ENCODE assay signal across 8 cellular contexts in genomic region chr16:14703156-14704011, GRCh38. TPM values are rescaled to one million over a fixed set of nuclear protein-coding genes. Genes with fewer than 3 reads are reported as not detected.
DNase-seq lines count a peak whose midpoint lies in the region; ATAC-seq lines count a peak whose summit lies in the region.
"Not testable (repeated sequence)": the region's sequence is repeated elsewhere in the genome, so short reads cannot be mapped to it uniquely, and the experiment has no call there.

Gene NPIPA3, plus strand, starts transcription at chr16:14703411. Its CDS starts 5,533 bp downstream, at chr16:14708944.

- not testable (repeated sequence) for H3K4me1 Mint-ChIP-seq in activated CD8-positive, alpha-beta T cell treated with anti-CD3 and anti-CD28 coated beads, Interleukin-2, amount 10 ng/mL, durations not matched to agents 7 days and 5 days (ENCODE audit: low read depth); stimulated activated effector memory CD8-positive, alpha-beta T cell treated with anti-CD3 and anti-CD28 coated beads, Interleukin-12 subunit alpha, Interleukin-12 subunit beta, amount 100 ng/mL, for 72 hours

- ATAC-seq in GM18511 (IDR thresholded peaks at IDR 0.05; ENCODE audit: unreplicated experiment) (peak; percentile 100), GM19438 (IDR thresholded peaks at IDR 0.05; ENCODE audit: low read depth, unreplicated experiment) (peak; percentile 97), GM21825 (IDR thresholded peaks at IDR 0.05; ENCODE audit: unreplicated experiment) (peak; percentile 99), HG03025 (IDR thresholded peaks at IDR 0.05; ENCODE audit: low FRiP score, unreplicated experiment) (peak; percentile 86), HG03457 (IDR thresholded peaks at IDR 0.05; ENCODE audit: unreplicated experiment) (peak; percentile 98), left cardiac atrium (peak; percentile 99 to 100)
- ATAC-seq in activated CD8-positive, alpha-beta T cell treated with anti-CD3 and anti-CD28 coated beads, Interleukin-2, amount 10 ng/mL, durations not matched to agents 7 days and 5 days: peak; percentile 99
- ATAC-seq in stimulated activated effector memory CD8-positive, alpha-beta T cell treated with anti-CD3 and anti-CD28 coated beads, Interleukin-12 subunit alpha, Interleukin-12 subunit beta, amount 100 ng/mL, for 72 hours: peak; percentile 99

- H3K9me3 Mint-ChIP-seq in activated CD8-positive, alpha-beta T cell treated with anti-CD3 and anti-CD28 coated beads, Interleukin-2, amount 10 ng/mL, durations not matched to agents 7 days and 5 days (ENCODE audit: insufficient read depth); stimulated activated effector memory CD8-positive, alpha-beta T cell treated with anti-CD3 and anti-CD28 coated beads, Interleukin-12 subunit alpha, Interleukin-12 subunit beta, amount 100 ng/mL, for 72 hours: not testable (repeated sequence)

- CTCF ChIA-PET in activated CD8-positive, alpha-beta T cell treated with anti-CD3 and anti-CD28 coated beads, Interleukin-2, amount 10 ng/mL, durations not matched to agents 7 days and 5 days (lab: Charles Lee): not testable (repeated sequence)

- not testable (repeated sequence) for H3K4me3 Mint-ChIP-seq in activated CD8-positive, alpha-beta T cell treated with anti-CD3 and anti-CD28 coated beads, Interleukin-2, amount 10 ng/mL, durations not matched to agents 7 days and 5 days; stimulated activated effector memory CD8-positive, alpha-beta T cell treated with anti-CD3 and anti-CD28 coated beads, Interleukin-12 subunit alpha, Interleukin-12 subunit beta, amount 100 ng/mL, for 72 hours

- H3K36me3 Mint-ChIP-seq in activated CD8-positive, alpha-beta T cell treated with anti-CD3 and anti-CD28 coated beads, Interleukin-2, amount 10 ng/mL, durations not matched to agents 7 days and 5 days (ENCODE audit: low read depth); stimulated activated effector memory CD8-positive, alpha-beta T cell treated with anti-CD3 and anti-CD28 coated beads, Interleukin-12 subunit alpha, Interleukin-12 subunit beta, amount 100 ng/mL, for 72 hours: not testable (repeated sequence)

- DNase-seq in activated CD8-positive, alpha-beta T cell treated with anti-CD3 and anti-CD28 coated beads, Interleukin-2, amount 10 ng/mL, durations not matched to agents 7 days and 5 days; left cardiac atrium; stimulated activated effector memory CD8-positive, alpha-beta T cell treated with anti-CD3 and anti-CD28 coated beads, Interleukin-12 subunit alpha, Interleukin-12 subunit beta, amount 100 ng/mL, for 72 hours (ENCODE audit: low spot score in 2 of 2): not testable (repeated sequence)

- intact Hi-C loops in left cardiac atrium (cut with DNase I): not testable (repeated sequence)

- POLR2A ChIA-PET in activated CD8-positive, alpha-beta T cell treated with anti-CD3 and anti-CD28 coated beads, Interleukin-2, amount 10 ng/mL, durations not matched to agents 7 days and 5 days (lab: Charles Lee): not testable (repeated sequence)

- not testable (repeated sequence) for H3K27me3 Mint-ChIP-seq in activated CD8-positive, alpha-beta T cell treated with anti-CD3 and anti-CD28 coated beads, Interleukin-2, amount 10 ng/mL, durations not matched to agents 7 days and 5 days (ENCODE audit: low read depth)

- H3K27ac Mint-ChIP-seq in activated CD8-positive, alpha-beta T cell treated with anti-CD3 and anti-CD28 coated beads, Interleukin-2, amount 10 ng/mL, durations not matched to agents 7 days and 5 days; stimulated activated effector memory CD8-positive, alpha-beta T cell treated with anti-CD3 and anti-CD28 coated beads, Interleukin-12 subunit alpha, Interleukin-12 subunit beta, amount 100 ng/mL, for 72 hours: not testable (repeated sequence)

RNA-seq across cellular contexts. Expression of gene NPIPA3, which starts in this region (rescaled TPM):
- total RNA-seq in activated CD8-positive, alpha-beta T cell treated with anti-CD3 and anti-CD28 coated beads, Interleukin-2, amount 10 ng/mL, durations not matched to agents 7 days and 5 days: 1 to 10 TPM; 2.6 to 3.7 TPM
- total RNA-seq in left cardiac atrium: 1 to 10 TPM in 1 of 2 donors, under 1 TPM in 1; 0.77 to 3.2 TPM
